ENCODE assay signal across 9 cellular contexts in the genomic region with DNA sequence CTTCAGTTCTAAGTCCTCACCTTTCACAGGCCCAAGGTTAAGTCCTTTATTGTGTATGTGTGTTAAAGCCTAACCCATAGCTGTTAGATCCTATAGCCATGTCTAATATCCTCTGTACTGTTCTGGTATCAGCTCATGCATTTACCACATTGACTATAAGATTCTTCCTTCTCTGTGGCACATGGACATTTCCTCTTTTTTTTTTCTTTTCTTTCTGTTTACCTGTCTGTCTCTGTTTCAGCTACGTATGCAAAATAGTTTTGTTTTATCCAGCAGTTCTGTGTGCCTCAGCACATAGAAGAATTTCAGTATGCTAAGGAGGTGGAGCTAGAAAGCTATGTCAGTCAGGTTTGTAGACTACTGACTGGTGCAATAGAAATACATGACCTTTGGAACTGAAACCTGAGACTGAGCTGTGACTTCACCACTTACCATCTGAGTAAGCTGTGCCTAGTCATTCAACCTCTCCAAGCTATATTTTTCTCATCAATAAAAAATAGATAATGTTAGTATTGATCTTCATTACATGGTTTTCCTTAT.
DNase-seq lines count a peak whose midpoint lies in the region; ATAC-seq and TF ChIP-seq lines count a peak whose summit lies in the region.
"Had no signal": no experiment of that assay in that cellular context is flagged by ENCODE, and none has a peak within 500 bp of the region (broad histone marks: within the 10 kb centered on the region; RNA-seq: fewer than 3 reads in every experiment).

No MANE protein-coding gene starts in this region.

- no peak for TF ChIP-seq CTCF in vagina (IDR thresholded peaks at IDR 0.05)

- H3K36me3 ChIP-seq in vagina = no peaks in the 10 kb centered on the region

- H3K4me1 ChIP-seq in vagina = no peaks in the 10 kb centered on the region

- peaks cover 6% of the 10 kb centered on the region for H3K36me3 Mint-ChIP-seq in natural killer cell treated with Interleukin-12 subunit alpha and Interleukin-12 subunit beta and Interleukin-15 and Interleukin-18, amount 100 ng/mL, for 72 hours

- no peak overlapping the region for H3K27ac ChIP-seq in vagina
- H3K27ac ChIP-seq: HL-60 had no signal

- H3K27me3 ChIP-seq in vagina = no peaks in the 10 kb centered on the region

- no peaks in the 10 kb centered on the region for H3K4me1 Mint-ChIP-seq in natural killer cell treated with Interleukin-12 subunit alpha and Interleukin-12 subunit beta and Interleukin-15 and Interleukin-18, amount 100 ng/mL, for 72 hours (ENCODE audit: low read depth in 2 of 2)

- no peaks in the 10 kb centered on the region for H3K9me3 ChIP-seq in vagina

- H3K9me3 Mint-ChIP-seq in natural killer cell treated with Interleukin-12 subunit alpha and Interleukin-12 subunit beta and Interleukin-15 and Interleukin-18, amount 100 ng/mL, for 72 hours = no peaks in the 10 kb centered on the region

- H3K4me3 Mint-ChIP-seq in natural killer cell treated with Interleukin-12 subunit alpha and Interleukin-12 subunit beta and Interleukin-15 and Interleukin-18, amount 100 ng/mL, for 72 hours = no peak overlapping the region

- DNase-seq in ELR (ENCODE audit: low read depth) (peak; percentile 7), RPMI8226 (peak; percentile 84), renal cortical epithelial cell (ENCODE audit: low read depth) (peak; percentile 92), erythroblast (lab: John Stamatoyannopoulos, UW) (no peak), vagina (ENCODE audit: extremely low spot score in 2 of 2) (no peak)
- no peak for DNase-seq in natural killer cell treated with Interleukin-12 subunit alpha and Interleukin-12 subunit beta and Interleukin-15 and Interleukin-18, amount 100 ng/mL, for 72 hours (ENCODE audit: low spot score)

- intact Hi-C loops in vagina (cut with DNase I) = no loop called here

- ATAC-seq in GM19452 (IDR thresholded peaks at IDR 0.05; ENCODE audit: unreplicated experiment) (peak; percentile 99), HG03196 (IDR thresholded peaks at IDR 0.05; ENCODE audit: unreplicated experiment) (peak; percentile 99)
- ATAC-seq in natural killer cell treated with Interleukin-12 subunit alpha and Interleukin-12 subunit beta and Interleukin-15 and Interleukin-18, amount 100 ng/mL, for 72 hours = no peak

- no peak overlapping the region for H3K4me3 ChIP-seq in vagina

- H3K27me3 Mint-ChIP-seq in natural killer cell treated with Interleukin-12 subunit alpha and Interleukin-12 subunit beta and Interleukin-15 and Interleukin-18, amount 100 ng/mL, for 72 hours = peaks cover 29 to 52% of the 10 kb centered on the region in 2 donors

- TF ChIP-seq POLR2A in erythroblast (IDR thresholded peaks at IDR 0.05; ENCODE audit: low read length) (no peak), vagina (IDR thresholded peaks at IDR 0.05) (no peak)

- no peak overlapping the region for H3K27ac Mint-ChIP-seq in natural killer cell treated with Interleukin-12 subunit alpha and Interleukin-12 subunit beta and Interleukin-15 and Interleukin-18, amount 100 ng/mL, for 72 hours

Comparison
In these comparisons a context has a peak if more than half of its experiments do, and no peak if none do; other contexts are left out.
1. DNase-seq: peak in ELR (single experiment), RPMI8226 (single experiment) and renal cortical epithelial cell (single experiment); none in natural killer cell treated with Interleukin-12 subunit alpha and Interleukin-12 subunit beta and Interleukin-15 and Interleukin-18, amount 100 ng/mL, for 72 hours (single experiment), erythroblast (0 of 2) and vagina (0 of 2).
2. ATAC-seq: peak in GM19452 (single experiment) and HG03196 (single experiment); none in natural killer cell treated with Interleukin-12 subunit alpha and Interleukin-12 subunit beta and Interleukin-15 and Interleukin-18, amount 100 ng/mL, for 72 hours (0 of 2).